Comparison of ENCODE assay signal across 14 cellular contexts in the genomic region with DNA sequence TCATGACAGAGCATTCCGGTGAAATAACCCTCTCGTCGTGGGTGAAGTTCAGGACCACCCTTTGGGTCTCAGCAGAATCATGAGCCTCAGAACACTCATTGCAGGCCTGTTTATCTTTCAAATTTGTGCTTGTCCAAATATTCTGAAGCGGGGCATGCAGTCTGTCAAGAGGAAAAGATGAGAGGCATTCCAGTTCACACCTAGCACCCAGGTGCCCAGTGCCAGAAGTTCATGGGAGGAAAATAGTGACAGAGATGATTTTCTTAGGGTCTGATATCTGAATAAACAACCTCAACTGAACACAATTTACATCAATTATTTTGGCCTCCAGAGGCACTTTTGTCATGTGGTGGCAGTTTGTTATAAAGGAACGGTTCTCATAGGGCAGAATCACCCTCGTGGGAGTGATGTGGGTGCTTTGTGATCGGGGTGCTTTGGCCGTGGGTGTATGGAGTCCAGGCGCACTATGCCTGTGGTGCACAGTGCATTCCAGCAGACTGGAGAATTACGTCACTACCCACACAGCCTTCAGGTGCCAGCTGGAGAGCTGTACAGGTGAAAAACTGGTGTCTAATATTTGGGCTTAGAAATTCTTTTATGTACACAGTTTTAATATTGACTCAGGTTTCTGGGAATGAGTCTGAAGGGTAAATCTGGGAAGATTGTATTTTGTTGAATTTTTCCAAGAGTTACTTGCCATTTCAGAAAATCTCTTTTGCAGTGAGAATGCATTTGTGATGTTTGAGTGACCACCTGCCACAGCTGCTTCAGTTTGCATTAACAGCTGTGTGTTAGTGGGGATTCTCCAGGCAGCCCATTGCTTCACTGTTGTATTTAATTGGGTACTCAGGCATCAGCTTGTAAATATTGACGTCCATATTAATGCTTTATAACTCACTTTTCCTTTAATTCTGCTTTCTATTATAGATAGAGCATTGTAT.
DNase-seq lines count a peak whose midpoint lies in the region; ATAC-seq and TF ChIP-seq lines count a peak whose summit lies in the region.
"Had no signal": no experiment of that assay in that cellular context is flagged by ENCODE, and none has a peak within 500 bp of the region (broad histone marks: within the 10 kb centered on the region; RNA-seq: fewer than 3 reads in every experiment).

No MANE protein-coding gene starts in this region.

- H3K27ac Mint-ChIP-seq in activated T-cell treated with anti-CD3 and anti-CD28 coated beads, Interleukin-2, amount 50 U/mL, for 24 hours: no peak overlapping the region
- H3K27ac Mint-ChIP-seq: naive thymus-derived CD8-positive, alpha-beta T cell had no signal

- H3K36me3 ChIP-seq in HEK293 (ENCODE audit: control insufficient read depth in 2 of 2, insufficient read depth in 1 of 2, low read length in 2 of 2): no peaks in the 10 kb centered on the region
- peaks cover 0 to 6% (median 5%) of the 10 kb centered on the region in 3 donors for H3K36me3 ChIP-seq in skeletal muscle tissue (ENCODE audit: control insufficient read depth in 3 of 3, insufficient read depth in 3 of 3, low read length in 3 of 3)

- H3K4me3 ChIP-seq in HEK293 (ENCODE audit: low read depth, low read length) (no peak overlapping the region), skeletal muscle tissue (ENCODE audit: low read length in 3 of 3) (peak overlapping the region in 2 of 3 donors; percentile 25 to 52)

- no peaks in the 10 kb centered on the region for H3K27me3 Mint-ChIP-seq in activated T-cell treated with anti-CD3 and anti-CD28 coated beads, Interleukin-2, amount 50 U/mL, for 24 hours
- H3K27me3 Mint-ChIP-seq: naive thymus-derived CD8-positive, alpha-beta T cell had no signal

- H3K4me1 ChIP-seq in HEK293 (ENCODE audit: control insufficient read depth, insufficient read depth, low read length) (peaks cover 25% of the 10 kb centered on the region), skeletal muscle tissue (ENCODE audit: control insufficient read depth in 3 of 3, insufficient read depth in 3 of 3, low read length in 3 of 3) (peaks cover 94 to 97% (median 96%) of the 10 kb centered on the region in 3 donors)

- CTCF ChIA-PET in HEK293 (lab: Yijun Ruan, JAX): interaction anchor here (0.7 to 1.7 kb wide), 2 partner anchors 99 to 896 kb away, joined by 3 to 4 read pairs; no protein-coding TSS in a partner anchor

- peak overlapping the region; percentile 45 to 77 (median 48) for H3K9ac ChIP-seq in skeletal muscle tissue (ENCODE audit: low read depth in 1 of 3, low read length in 3 of 3)

- H3K9me3 Mint-ChIP-seq in activated T-cell treated with anti-CD3 and anti-CD28 coated beads, Interleukin-2, amount 50 U/mL, for 24 hours: no peaks in the 10 kb centered on the region
- H3K9me3 Mint-ChIP-seq: naive thymus-derived CD8-positive, alpha-beta T cell had no signal

- H3K36me3 Mint-ChIP-seq in activated T-cell treated with anti-CD3 and anti-CD28 coated beads, Interleukin-2, amount 50 U/mL, for 24 hours (ENCODE audit: low read depth): no peaks in the 10 kb centered on the region

- no peaks in the 10 kb centered on the region for H3K27me3 ChIP-seq in skeletal muscle tissue (ENCODE audit: control insufficient read depth in 3 of 3, insufficient read depth in 3 of 3, low read length in 3 of 3)

- H3K9me3 ChIP-seq in HEK293 (ENCODE audit: control insufficient read depth, insufficient read depth, low read depth, low read length) (no peaks in the 10 kb centered on the region), skeletal muscle tissue (ENCODE audit: control insufficient read depth in 3 of 3, low read length in 3 of 3) (no peaks in the 10 kb centered on the region)

- TF ChIP-seq CTCF in HEK293 (tag by site-specific recombination; IDR thresholded peaks at IDR 0.05): no peak

- no peak overlapping the region for H3K4me3 Mint-ChIP-seq in activated T-cell treated with anti-CD3 and anti-CD28 coated beads, Interleukin-2, amount 50 U/mL, for 24 hours
- H3K4me3 Mint-ChIP-seq: naive thymus-derived CD8-positive, alpha-beta T cell had no signal

- no peaks in the 10 kb centered on the region for H3K4me1 Mint-ChIP-seq in activated T-cell treated with anti-CD3 and anti-CD28 coated beads, Interleukin-2, amount 50 U/mL, for 24 hours (ENCODE audit: low read depth)

- H3K27ac ChIP-seq in HEK293 (ENCODE audit: extremely low read depth, low read depth, low read length) (no peak overlapping the region), skeletal muscle tissue (ENCODE audit: low read depth, low read length) (peak overlapping the region; percentile 84)
- H3K27ac ChIP-seq: C4-2B had no signal

- DNase-seq in NCI-H748 (lab: John Stamatoyannopoulos, UW; ENCODE audit: unreplicated experiment) (peak; percentile 97), kidney tubule cell (ENCODE audit: low spot score) (peak; percentile 59), NCI-H446 treated with DMSO at 0.1 percent for 48 hours (lab: John Stamatoyannopoulos, UW) (no peak), GM19238 (ENCODE audit: insufficient read length, low spot score) (no peak)
- no peak for DNase-seq in activated T-cell treated with anti-CD3 and anti-CD28 coated beads, Interleukin-2, amount 50 U/mL, for 24 hours
- DNase-seq: activated naive CD4-positive, alpha-beta T cell treated with Interleukin-2 at 50 U/mL for 16 hours; erythroblast; MM.1S; naive thymus-derived CD8-positive, alpha-beta T cell; stimulated activated CD8-positive, alpha-beta memory T cell treated with anti-CD3 and anti-CD28 coated beads, Interleukin-4, amount 100 ng/mL, for 48 hours had no signal

- no peak for ATAC-seq in HG03045 (IDR thresholded peaks at IDR 0.05; ENCODE audit: unreplicated experiment)
- ATAC-seq: naive thymus-derived CD8-positive, alpha-beta T cell had no signal

- POLR2A ChIA-PET in HEK293 (lab: Yijun Ruan, JAX): no interaction called here

TF ChIP-seq in HEK293, 187 proteins besides CTCF, POLR2A, EP300 and RAD21:
- TF ChIP-seq ZFHX2 (tag by site-specific recombination; conservative IDR thresholded peaks at IDR 0.05) (peak; percentile 82), EGR2 (tag by site-specific recombination; IDR thresholded peaks at IDR 0.05; ENCODE audit: low read depth) (peak; percentile 65; the same call in 1 of the 2 replicates), ZNF157 (tag by site-specific recombination; IDR thresholded peaks at IDR 0.05) (no peak)
TF ChIP-seq in HEK293: peak in this region for 2.

Comparison
In these comparisons a context has a peak if more than half of its experiments do, and no peak if none do; other contexts are left out.
1. DNase-seq: peak in NCI-H748 (single experiment) and kidney tubule cell (single experiment); none in activated T-cell treated with anti-CD3 and anti-CD28 coated beads, Interleukin-2, amount 50 U/mL, for 24 hours (single experiment), NCI-H446 treated with DMSO at 0.1 percent for 48 hours (single experiment) and GM19238 (single experiment).